In genomic region chr6:33545292-33545691, GRCh38 we compare ENCODE assay signal across 7 cellular contexts. TPM values are rescaled to one million over a fixed set of nuclear protein-coding genes. Genes with fewer than 3 reads are reported as not detected.
DNase-seq lines count a peak whose midpoint lies in the region; ATAC-seq, FAIRE-seq and TF ChIP-seq lines count a peak whose summit lies in the region.
"Not testable (repeated sequence)": the region's sequence is repeated elsewhere in the genome, so short reads cannot be mapped to it uniquely, and the experiment has no call there.

No MANE protein-coding gene starts in this region.

- not testable (repeated sequence) for H3K23ac ChIP-seq in mesendoderm (ENCODE audit: low read length)

- not testable (repeated sequence) for H4K8ac ChIP-seq in mesendoderm (ENCODE audit: low read depth, low read length)

- H2BK15ac ChIP-seq in mesendoderm (replicated peaks; ENCODE audit: low read depth) = not testable (repeated sequence)

- H3K36me3 Mint-ChIP-seq in GM23338 (ENCODE audit: low read depth); activated CD4-positive, alpha-beta T cell treated with anti-CD3 and anti-CD28 coated beads, Interleukin-2, amount 10 ng/mL, durations not matched to agents 7 days and 5 days (ENCODE audit: low read depth): not testable (repeated sequence)

- H3K27me3 Mint-ChIP-seq in GM23338 (ENCODE audit: insufficient read depth, low read depth, poor library complexity); activated CD4-positive, alpha-beta T cell treated with anti-CD3 and anti-CD28 coated beads, Interleukin-2, amount 10 ng/mL, durations not matched to agents 7 days and 5 days: not testable (repeated sequence)

- not testable (repeated sequence) for H3K4me3 ChIP-seq in GM23338; MG63; K562; hepatocyte; mesendoderm (ENCODE audit: low read length); smooth muscle cell

- not testable (repeated sequence) for TF ChIP-seq POLR2A in K562 (conservative IDR thresholded peaks at IDR 0.05)

- not testable (repeated sequence) for H3K27ac Mint-ChIP-seq in GM23338
- peak overlapping the region; percentile 46 for H3K27ac Mint-ChIP-seq in activated CD4-positive, alpha-beta T cell treated with anti-CD3 and anti-CD28 coated beads, Interleukin-2, amount 10 ng/mL, durations not matched to agents 7 days and 5 days

- H4K5ac ChIP-seq in mesendoderm (ENCODE audit: low read length) = not testable (repeated sequence)

- not testable (repeated sequence) for H3K79me1 ChIP-seq in mesendoderm (ENCODE audit: low read length)

- not testable (repeated sequence) for BruUV-seq in K562 (replicated peaks; lab: Mats Ljungman, UMichigan)

- H2AFZ ChIP-seq in GM23338 = peak overlapping the region; percentile 18; the same call in 1 of the 2 replicates
- not testable (repeated sequence) for H2AFZ ChIP-seq in K562 (ENCODE audit: low read depth, low read length); hepatocyte; smooth muscle cell (ENCODE audit: low read depth)

- not testable (repeated sequence) for TF ChIP-seq CTCF in GM23338 (conservative IDR thresholded peaks at IDR 0.05; ENCODE audit: low read depth in 2 of 2); K562 (IDR thresholded peaks at IDR 0.05 in 2 of 3, conservative IDR thresholded peaks at IDR 0.05 in 1 of 3; ENCODE audit: insufficient read depth in 2 of 3, low read depth in 1 of 3, low read length in 3 of 3); hepatocyte (IDR thresholded peaks at IDR 0.05; ENCODE audit: poor library complexity); smooth muscle cell (IDR thresholded peaks at IDR 0.05; ENCODE audit: borderline replicate concordance, insufficient read depth, poor library complexity, severe bottlenecking)

- not testable (repeated sequence) for H3K56ac ChIP-seq in mesendoderm (ENCODE audit: low read length)

- not testable (repeated sequence) for H3K9me3 Mint-ChIP-seq in GM23338; activated CD4-positive, alpha-beta T cell treated with anti-CD3 and anti-CD28 coated beads, Interleukin-2, amount 10 ng/mL, durations not matched to agents 7 days and 5 days

- CTCF ChIA-PET in activated CD4-positive, alpha-beta T cell treated with anti-CD3 and anti-CD28 coated beads, Interleukin-2, amount 10 ng/mL, durations not matched to agents 7 days and 5 days (lab: Charles Lee) = interaction anchor here (0.6 to 1.2 kb wide), 2 partner anchors 12 to 23 kb away, joined by 3 to 5 read pairs; no protein-coding TSS in a partner anchor
- CTCF ChIA-PET in K562 (lab: Yijun Ruan, JAX; ENCODE audit: low intra/inter-chr PET ratio) = not testable (repeated sequence)

- H4K20me1 ChIP-seq in GM23338 (replicated peaks; ENCODE audit: insufficient read depth); K562 (replicated peaks; ENCODE audit: control insufficient read depth, insufficient read depth, low read length); hepatocyte (ENCODE audit: insufficient read depth, poor library complexity, severe bottlenecking); smooth muscle cell (ENCODE audit: low read depth): not testable (repeated sequence)

- intact Hi-C loops in K562 (cut with micrococcal nuclease) = not testable (repeated sequence)

- H3K4ac ChIP-seq in mesendoderm (ENCODE audit: low read depth, low read length) = not testable (repeated sequence)

- not testable (repeated sequence) for H3K4me1 ChIP-seq in GM23338 (ENCODE audit: insufficient read depth); K562 (replicated peaks in 1 of 2; ENCODE audit: control insufficient read depth in 2 of 2, insufficient read depth in 2 of 2, low read length in 2 of 2); hepatocyte (ENCODE audit: insufficient read depth); mesendoderm (ENCODE audit: control insufficient read depth, low read depth, low read length); smooth muscle cell (ENCODE audit: low read depth)

- not testable (repeated sequence) for H3K27me3 ChIP-seq in GM23338 (ENCODE audit: insufficient read depth); MG63; K562 (ENCODE audit: control insufficient read depth in 2 of 2, insufficient read depth in 2 of 2, low read length in 2 of 2); hepatocyte; mesendoderm (ENCODE audit: insufficient read depth, low read length, poor library complexity); smooth muscle cell (ENCODE audit: low read depth)

- peak overlapping the region; percentile 23 for H3K18ac ChIP-seq in mesendoderm (ENCODE audit: low read length)

- WGBS in K562 (ENCODE audit: insufficient coverage, low coverage, missing lambda C conversion rate) = 73% methylated on average over 11 of the region's 11 CpGs
- WGBS in hepatocyte (ENCODE audit: low lambda C conversion rate, missing lambda C conversion rate) = 86% methylated on average over 11 of the region's 11 CpGs
- no CpG with 5 or more reads among the region's 11 CpGs for WGBS in mesendoderm (ENCODE audit: extremely low coverage, insufficient coverage, low lambda C conversion rate)
- WGBS in smooth muscle cell (ENCODE audit: low lambda C conversion rate) = 62% methylated on average over 11 of the region's 11 CpGs

- FAIRE-seq in K562 (lab: Jason Lieb, UNC) = not testable (repeated sequence)

- H3K79me2 ChIP-seq in GM23338 (replicated peaks; ENCODE audit: insufficient read depth); K562 (ENCODE audit: control insufficient read depth, insufficient read depth, low read length); hepatocyte; mesendoderm (ENCODE audit: control insufficient read depth, insufficient read depth, low read length); smooth muscle cell (ENCODE audit: low read depth): not testable (repeated sequence)

- not testable (repeated sequence) for H3F3A ChIP-seq in GM23338 (replicated peaks; ENCODE audit: low read depth); smooth muscle cell (ENCODE audit: low read depth)

- not testable (repeated sequence) for H3K9me1 ChIP-seq in K562 (ENCODE audit: control insufficient read depth, insufficient read depth, low read length)

- not testable (repeated sequence) for TF ChIP-seq RAD21 in K562 (CRISPR knock-in tag; conservative IDR thresholded peaks at IDR 0.05 in 1 of 2, IDR thresholded peaks at IDR 0.05 in 1 of 2)

- not testable (repeated sequence) for H2BK5ac ChIP-seq in mesendoderm (ENCODE audit: low read length)

- H3K9ac ChIP-seq in K562 (ENCODE audit: insufficient read depth in 1 of 2, low read depth in 2 of 2, low read length in 2 of 2); mesendoderm (ENCODE audit: low read length); smooth muscle cell (ENCODE audit: low read depth): not testable (repeated sequence)

- in situ Hi-C loops in K562 (cut with MboI) = not testable (repeated sequence)

- H3K9me2 ChIP-seq in GM23338 (ENCODE audit: insufficient read depth); hepatocyte (replicated peaks; ENCODE audit: insufficient read depth): not testable (repeated sequence)

- not testable (repeated sequence) for H3K36me3 ChIP-seq in GM23338 (ENCODE audit: insufficient read depth); MG63; K562 (ENCODE audit: control insufficient read depth, insufficient read depth, low read length); hepatocyte (replicated peaks; ENCODE audit: insufficient read depth, low read depth); mesendoderm (ENCODE audit: control insufficient read depth, insufficient read depth, low read length); smooth muscle cell (ENCODE audit: low read depth)

- H3K4me3 Mint-ChIP-seq in GM23338; activated CD4-positive, alpha-beta T cell treated with anti-CD3 and anti-CD28 coated beads, Interleukin-2, amount 10 ng/mL, durations not matched to agents 7 days and 5 days: not testable (repeated sequence)

- not testable (repeated sequence) for H3K4me2 ChIP-seq in GM23338; K562 (ENCODE audit: insufficient read depth, low read length); hepatocyte; mesendoderm (ENCODE audit: low read length)
- peak overlapping the region; percentile 26 for H3K4me2 ChIP-seq in smooth muscle cell

- DNase-seq in GM23338 (ENCODE audit: low spot score); activated CD4-positive, alpha-beta T cell treated with anti-CD3 and anti-CD28 coated beads, Interleukin-2, amount 10 ng/mL, durations not matched to agents 7 days and 5 days; K562 (ENCODE audit: extremely low read depth in 1 of 4, low spot score in 3 of 4); hepatocyte (ENCODE audit: low spot score); mesendoderm; smooth muscle cell (lab: John Stamatoyannopoulos, UW; ENCODE audit: unreplicated experiment): not testable (repeated sequence)
- DNase-seq in MG63 = peak; percentile 11

- H2AK5ac ChIP-seq in mesendoderm (ENCODE audit: low read length) = not testable (repeated sequence)

- not testable (repeated sequence) for H3K27ac ChIP-seq in GM23338 (ENCODE audit: low read depth); K562 (ENCODE audit: extremely low read depth, low read depth, low read length); mesendoderm (ENCODE audit: low read depth, low read length); smooth muscle cell (ENCODE audit: low read depth)
- peak overlapping the region; percentile 50 for H3K27ac ChIP-seq in hepatocyte

- H3K9me3 ChIP-seq in MG63; K562 (replicated peaks; ENCODE audit: control insufficient read depth, insufficient read depth, low read depth, low read length); hepatocyte (ENCODE audit: low read depth); smooth muscle cell (replicated peaks; ENCODE audit: low read depth): not testable (repeated sequence)

- not testable (repeated sequence) for H3K4me1 Mint-ChIP-seq in GM23338
- peaks cover 30% of the 10 kb centered on the region for H3K4me1 Mint-ChIP-seq in activated CD4-positive, alpha-beta T cell treated with anti-CD3 and anti-CD28 coated beads, Interleukin-2, amount 10 ng/mL, durations not matched to agents 7 days and 5 days

- TF ChIP-seq EP300 in K562 (IDR thresholded peaks at IDR 0.05; ENCODE audit: low read length) = not testable (repeated sequence)

- not testable (repeated sequence) for ATAC-seq in GM23338, K562

- POLR2A ChIA-PET in activated CD4-positive, alpha-beta T cell treated with anti-CD3 and anti-CD28 coated beads, Interleukin-2, amount 10 ng/mL, durations not matched to agents 7 days and 5 days (lab: Charles Lee) = not testable (repeated sequence)
- POLR2A ChIA-PET in K562 (lab: Yijun Ruan, JAX) = interaction anchor here (0.7 to 0.9 kb wide), 2 partner anchors 7 to 9 kb away, joined by 3 to 4 read pairs; no protein-coding TSS in a partner anchor

- not testable (repeated sequence) for H2BK120ac ChIP-seq in mesendoderm (ENCODE audit: low read depth, low read length)

RNA-seq across cellular contexts. Expression of gene BAK1, which starts 34.8 kb away (rescaled TPM):
- 45.0 and 50.7 TPM in 2 replicates for total RNA-seq in GM23338 (2014; rRNA removed; shearing (Covaris generic))
- polyA plus RNA-seq in GM23338 (2016; fragmentation: Nextera tagmentation; extraction: Ambion mirVana) = 21.9 and 22.2 TPM in 2 replicates
- 11.7 and 21.8 TPM in 2 replicates for total RNA-seq in MG63 (2014; rRNA removed; shearing (Covaris generic); ENCODE audit: low replicate concordance)
- 10 to 100 TPM; 69.2 to 77.6 TPM for total RNA-seq in activated CD4-positive, alpha-beta T cell treated with anti-CD3 and anti-CD28 coated beads, Interleukin-2, amount 10 ng/mL, durations not matched to agents 7 days and 5 days
- 5.4 and 22.3 TPM in 2 replicates for total RNA-seq in K562 (2011; cell fraction: chromatin; rRNA removed; ENCODE audit: low replicate concordance)
- total RNA-seq in K562 (2011; cell fraction: nucleolus; rRNA removed) = 18.4 and 20.8 TPM in 2 replicates
- total RNA-seq in K562 (2011; cell fraction: nucleoplasm; rRNA removed) = 18.6 and 21.4 TPM in 2 replicates
- 11.5 and 14.8 TPM in 2 replicates for total RNA-seq in K562 (2014; rRNA removed)
- total RNA-seq in K562 (2014; rRNA removed; fragmentation: Illumina TruSeq; extraction: Trizol) = 14.4 and 16.5 TPM in 2 replicates
- total RNA-seq in K562 (2015; rRNA removed; fragmentation: Illumina TruSeq; extraction: Trizol) = 24.6 and 26.0 TPM in 2 replicates
- 28.2 and 30.7 TPM in 2 replicates for total RNA-seq in K562 (2021)
- 18.9 and 22.7 TPM in 2 replicates for polyA plus RNA-seq in K562 (2011; rRNA removed)
- 27.6 and 36.1 TPM in 2 replicates for polyA plus RNA-seq in K562 (2011; cell fraction: cytosol; rRNA removed)
- 19.6 and 25.1 TPM in 2 replicates for polyA plus RNA-seq in K562 (2011; cell fraction: nucleus; rRNA removed)
- 23.7 and 26.4 TPM in 2 replicates for polyA plus RNA-seq in K562 (2012)
- 23.7 and 28.2 TPM in 2 replicates for polyA plus RNA-seq in K562 (2014; fragmentation: Illumina TruSeq; extraction: Trizol)
- polyA plus RNA-seq in K562 (2014; fragmentation: Nextera tagmentation; extraction: Ambion mirVana) = 1 to 10 TPM; 5.4 to 9.7 TPM
- polyA plus RNA-seq in K562 (2014; rRNA removed) = 24.1 and 26.2 TPM in 2 replicates
- polyA minus RNA-seq in K562 (2011; rRNA and poly(A)+ RNA removed) = 12.4 and 16.0 TPM in 2 replicates
- polyA minus RNA-seq in K562 (2011; cell fraction: cytosol; rRNA and poly(A)+ RNA removed) = 16.0 and 18.0 TPM in 2 replicates
- polyA minus RNA-seq in K562 (2011; cell fraction: nucleus; rRNA and poly(A)+ RNA removed) = 5.7 and 7.8 TPM in 2 replicates
- 18.6 and 24.0 TPM in 2 replicates for total RNA-seq in hepatocyte
- 23.6 and 33.1 TPM in 2 replicates for polyA plus RNA-seq in hepatocyte
- 20.5 TPM for polyA plus RNA-seq in mesendoderm (2013, experiment 1 of 2)
- polyA plus RNA-seq in mesendoderm (2013, experiment 2 of 2) = 21.1 TPM
- total RNA-seq in smooth muscle cell = 23.6 and 23.8 TPM in 2 replicates
- 43.7 and 50.4 TPM in 2 replicates for polyA plus RNA-seq in smooth muscle cell
